10 cellular contexts compared by ENCODE assay signal in the genomic region with DNA sequence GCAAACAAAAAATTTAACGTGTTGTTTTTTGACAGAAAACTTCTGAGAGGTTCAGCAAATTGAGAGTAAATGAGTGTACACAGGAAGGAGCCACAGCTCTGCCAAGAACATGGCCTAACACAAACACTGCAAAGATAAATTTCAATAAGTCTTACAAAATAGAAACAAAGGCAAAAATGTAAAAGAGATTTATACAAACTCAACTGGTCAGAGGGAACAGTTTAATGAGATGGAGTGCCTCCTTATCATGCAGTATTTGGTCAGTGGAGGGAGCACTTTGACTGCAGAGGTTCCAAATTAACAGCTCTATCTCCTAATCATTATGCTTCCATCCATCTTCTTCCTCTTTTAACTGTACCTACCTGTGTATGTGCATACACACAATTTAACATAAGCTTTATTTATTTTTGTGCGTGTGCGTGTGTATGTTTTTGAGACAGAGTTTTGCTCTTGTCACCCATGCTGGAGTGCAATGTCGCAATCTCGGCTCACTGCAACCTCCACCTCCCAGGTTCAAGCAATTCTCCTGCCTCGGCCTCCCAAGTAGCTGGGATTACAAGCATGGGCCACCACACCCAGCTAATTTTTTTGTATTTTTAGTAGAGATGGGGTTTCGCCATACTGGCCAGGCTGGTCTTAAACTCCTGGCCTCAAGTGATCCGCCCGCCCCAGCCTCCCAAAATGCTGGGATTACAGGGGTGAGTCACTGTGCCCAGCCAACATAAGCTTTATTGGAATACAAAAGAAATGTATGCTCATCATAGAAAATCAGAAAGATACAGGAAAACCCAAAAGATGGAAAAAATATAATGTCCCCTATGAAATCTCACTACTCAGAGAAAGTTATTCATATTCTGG.
DNase-seq lines count a peak whose midpoint lies in the region; ATAC-seq and TF ChIP-seq lines count a peak whose summit lies in the region.
"Had no signal": no experiment of that assay in that cellular context is flagged by ENCODE, and none has a peak within 500 bp of the region (broad histone marks: within the 10 kb centered on the region; RNA-seq: fewer than 3 reads in every experiment).

No MANE protein-coding gene starts in this region.

- H3K4me1 ChIP-seq in breast epithelium, result no peaks in the 10 kb centered on the region
- peaks cover 29% of the 10 kb centered on the region for H3K4me1 ChIP-seq in PC-3 (ENCODE audit: insufficient read depth, low read length)
- peaks cover 26 to 29% of the 10 kb centered on the region in 2 donors for H3K4me1 ChIP-seq in thyroid gland

- BruUV-seq in MCF 10A (replicated peaks; lab: Mats Ljungman, UMichigan) (no TSS peak), PC-3 (replicated peaks; lab: Mats Ljungman, UMichigan) (no TSS peak)

- H3K9me3 ChIP-seq in breast epithelium (no peaks in the 10 kb centered on the region), PC-3 (ENCODE audit: low read length) (no peaks in the 10 kb centered on the region), thyroid gland (no peaks in the 10 kb centered on the region)
- H3K9me3 ChIP-seq: suprapubic skin had no signal

- TF ChIP-seq POLR2A in breast epithelium (IDR thresholded peaks at IDR 0.05) (no peak), erythroblast (IDR thresholded peaks at IDR 0.05; ENCODE audit: low read length) (no peak), thyroid gland (IDR thresholded peaks at IDR 0.05) (no peak)

- no peaks in the 10 kb centered on the region for H3K27me3 Mint-ChIP-seq in MCF 10A (ENCODE audit: insufficient read depth, unreplicated experiment)
- no peaks in the 10 kb centered on the region for H3K27me3 Mint-ChIP-seq in endothelial cell (ENCODE audit: unreplicated experiment)

- H3K36me3 ChIP-seq in breast epithelium (no peaks in the 10 kb centered on the region), PC-3 (ENCODE audit: low read depth, low read length) (no peaks in the 10 kb centered on the region), thyroid gland (no peaks in the 10 kb centered on the region)
- H3K36me3 ChIP-seq: suprapubic skin had no signal

- H3K36me3 Mint-ChIP-seq in MCF 10A (ENCODE audit: insufficient read depth, unreplicated experiment) (no peaks in the 10 kb centered on the region), endothelial cell (ENCODE audit: low read depth, unreplicated experiment) (no peaks in the 10 kb centered on the region)

- H3K27ac ChIP-seq in breast epithelium (no peak overlapping the region), PC-3 (ENCODE audit: low read length) (no peak overlapping the region), thyroid gland (peak overlapping the region in 2 of 3 donors; percentile 19 to 47)
- H3K27ac ChIP-seq: BLaER1 treated with 17β-estradiol and CSF1 and Interleukin-3, amounts not matched to agents 10 nM and 100 nM; suprapubic skin had no signal

- H3K9ac ChIP-seq in PC-3 (ENCODE audit: low read length), result no peak overlapping the region

- H3K27me3 ChIP-seq in breast epithelium (no peaks in the 10 kb centered on the region), PC-3 (ENCODE audit: low read length) (no peaks in the 10 kb centered on the region), thyroid gland (no peaks in the 10 kb centered on the region)
- H3K27me3 ChIP-seq: suprapubic skin had no signal

- peaks cover 40% of the 10 kb centered on the region for H3K79me2 ChIP-seq in PC-3 (ENCODE audit: low read length)

- no peak overlapping the region for H2AFZ ChIP-seq in PC-3 (ENCODE audit: low read length)

- H3K9me3 Mint-ChIP-seq in MCF 10A (ENCODE audit: unreplicated experiment) (no peaks in the 10 kb centered on the region), endothelial cell (ENCODE audit: unreplicated experiment) (no peaks in the 10 kb centered on the region)

- no peak overlapping the region for H3K27ac Mint-ChIP-seq in MCF 10A (ENCODE audit: low read depth, unreplicated experiment)
- H3K27ac Mint-ChIP-seq in endothelial cell (ENCODE audit: unreplicated experiment), result no peak overlapping the region

- H3K4me1 Mint-ChIP-seq in MCF 10A (ENCODE audit: insufficient read depth, unreplicated experiment) (peaks cover 15% of the 10 kb centered on the region), endothelial cell (ENCODE audit: unreplicated experiment) (no peaks in the 10 kb centered on the region)

- peak overlapping the region; percentile 19; the same call in 1 of the 2 replicates for H3K4me2 ChIP-seq in PC-3 (ENCODE audit: low read length)
- H3K4me2 ChIP-seq: BLaER1 treated with 17β-estradiol and CSF1 and Interleukin-3, amounts not matched to agents 10 nM and 100 nM had no signal

- CTCF ChIA-PET in MCF 10A (lab: Yijun Ruan, JAX), result interaction anchor here (0.6 to 5.3 kb wide), 28 partner anchors 8 to 358 kb away, joined by 3 to 40 read pairs (median 4); a partner anchor contains a TSS
- CTCF ChIA-PET in PC-3 (lab: Charles Lee), result interaction anchor here (0.5 to 1.4 kb wide), 6 partner anchors 10 to 284 kb away, joined by 3 to 7 read pairs (median 4); no protein-coding TSS in a partner anchor

- ATAC-seq in PC-3, result peak; percentile 37

- TF ChIP-seq CTCF in MCF 10A (IDR thresholded peaks at IDR 0.05; ENCODE audit: unreplicated experiment) (peak; percentile 38), breast epithelium (IDR thresholded peaks at IDR 0.05) (no peak), PC-3 (conservative IDR thresholded peaks at IDR 0.05; ENCODE audit: low read depth, low read length) (peak; percentile 52; the same call in 1 of the 2 replicates), thyroid gland (IDR thresholded peaks at IDR 0.05) (peak in 3 of 6 experiments; percentile 20 to 55 (median 38)), endothelial cell (IDR thresholded peaks at IDR 0.05; ENCODE audit: unreplicated experiment) (no peak)

- H4K20me1 ChIP-seq in PC-3 (ENCODE audit: low read length), result no peaks in the 10 kb centered on the region

- H3K4me3 Mint-ChIP-seq in MCF 10A (ENCODE audit: unreplicated experiment) (no peak overlapping the region), endothelial cell (ENCODE audit: unreplicated experiment) (no peak overlapping the region)

- intact Hi-C loops in MCF 10A (cut with micrococcal nuclease) (loop anchor here (1.0 to 5.0 kb wide), 4 partner anchors 87 to 236 kb away; a partner anchor contains a TSS), breast epithelium (cut with DNase I; ENCODE audit: low total_unique reads) (no loop called here), PC-3 (cut with micrococcal nuclease) (loop anchor here (2.0 kb wide), 2 partner anchors 112 to 122 kb away; a partner anchor contains a TSS), thyroid gland (cut with DNase I) (loop anchor here (10.0 kb wide), 1 partner anchor 110 kb away; a partner anchor contains a TSS)

- 87 to 88% methylated on average over 9 of the region's 9 CpGs for WGBS in thyroid gland, 2 donors

- H3K9me2 ChIP-seq in PC-3 (replicated peaks; ENCODE audit: low read length), result no peaks in the 10 kb centered on the region

- DNase-seq in MCF 10A (ENCODE audit: unreplicated experiment) (peak; percentile 68), breast epithelium (ENCODE audit: low spot score in 2 of 2) (no peak), PC-3 (peak; percentile 39), erythroblast (lab: John Stamatoyannopoulos, UW) (peak; percentile 16 to 32), thyroid gland (peak in 1 of 2 donors; percentile 31), NCI-H2171 (lab: John Stamatoyannopoulos, UW) (no peak), endothelial cell (ENCODE audit: low spot score) (no peak), anterior cingulate cortex (lab: John Stamatoyannopoulos, UW) (no peak)

- H3K4me3 ChIP-seq in breast epithelium (no peak overlapping the region), PC-3 (ENCODE audit: low read length) (no peak overlapping the region), thyroid gland (replicated peaks in 1 of 3) (no peak overlapping the region)
- H3K4me3 ChIP-seq: BLaER1 treated with 17β-estradiol and CSF1 and Interleukin-3, amounts not matched to agents 10 nM and 100 nM; suprapubic skin had no signal

- POLR2A ChIA-PET in MCF 10A (lab: Yijun Ruan, JAX) (interaction anchor here (0.6 to 4.2 kb wide), 19 partner anchors 8 to 158 kb away, joined by 3 to 33 read pairs (median 5); a partner anchor contains a TSS), PC-3 (lab: Charles Lee; ENCODE audit: unreplicated experiment) (interaction anchor here (0.6 kb wide), 1 partner anchor 112 kb away, joined by 4 read pairs; no protein-coding TSS in a partner anchor)

- H3F3A ChIP-seq in PC-3 (ENCODE audit: low read length, unreplicated experiment), result peaks cover 6% of the 10 kb centered on the region

Comparison
In these comparisons a context has a peak if more than half of its experiments do, and no peak if none do; other contexts are left out.
1. DNase-seq: peak in MCF 10A (single experiment), PC-3 (single experiment) and erythroblast (2 of 2); none in breast epithelium (0 of 2), NCI-H2171 (single experiment), endothelial cell (single experiment) and anterior cingulate cortex (0 of 58).
2. CTCF ChIP-seq: peak in MCF 10A (single experiment) and PC-3 (single experiment); none in breast epithelium (0 of 3) and endothelial cell (single experiment).
3. H3K27ac ChIP-seq: peak in thyroid gland (2 of 3); none in breast epithelium (0 of 2) and PC-3 (single experiment).